In the genomic region with DNA sequence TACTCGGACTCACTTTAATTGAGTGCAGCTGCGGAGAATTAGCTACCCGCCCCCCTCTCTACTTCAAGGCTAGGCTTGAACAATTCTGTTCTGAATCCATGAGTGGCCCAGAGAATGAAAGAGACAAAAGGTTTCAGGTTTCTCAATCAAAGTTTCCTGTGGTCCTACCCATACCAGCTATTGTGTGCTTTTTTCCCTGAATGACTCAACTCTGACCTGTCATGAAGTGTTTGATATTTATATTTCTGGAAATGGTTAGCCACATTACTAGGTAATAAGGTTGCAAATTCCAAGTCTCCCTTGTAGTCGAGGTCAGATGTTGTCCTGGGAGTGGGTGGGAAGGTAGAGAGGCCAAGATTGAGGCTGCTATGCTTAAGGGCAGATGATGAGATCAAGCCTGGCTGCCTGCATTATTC, we compare ENCODE assay signal across 8 cellular contexts.
DNase-seq lines count a peak whose midpoint lies in the region; ATAC-seq lines count a peak whose summit lies in the region.

No MANE protein-coding gene starts in this region.

- H3K4me3 ChIP-seq in SK-N-MC: peak overlapping the region; percentile 8

- ATAC-seq in GM21390 (IDR thresholded peaks at IDR 0.05; ENCODE audit: unreplicated experiment) (peak; percentile 72), HG03565 (IDR thresholded peaks at IDR 0.05; ENCODE audit: unreplicated experiment) (peak; percentile 86), HG03457 (IDR thresholded peaks at IDR 0.05; ENCODE audit: unreplicated experiment) (no peak)

- DNase-seq in DMS79 (lab: John Stamatoyannopoulos, UW) (peak; percentile 52), SK-N-MC (ENCODE audit: low read depth, low spot score) (no peak), iPS-NIHi11 (ENCODE audit: low spot score) (peak; percentile 62), AML-193 (lab: John Stamatoyannopoulos, UW) (no peak)
- no peak for DNase-seq in activated naive CD4-positive, alpha-beta T cell (lab: John Stamatoyannopoulos, UW)

- H3K9ac ChIP-seq in SK-N-MC (ENCODE audit: insufficient read length): no peak overlapping the region

- no peaks in the 10 kb centered on the region; the same call in 1 of the 2 replicates for H3K9me3 ChIP-seq in SK-N-MC (ENCODE audit: low read depth, low read length)

- no peaks in the 10 kb centered on the region for H3K36me3 ChIP-seq in SK-N-MC (ENCODE audit: insufficient read depth, low read length)

- peak overlapping the region; percentile 14; the same call in 1 of the 2 replicates for H3K27ac ChIP-seq in SK-N-MC

Comparison
In these comparisons a context has a peak if more than half of its experiments do, and no peak if none do; other contexts are left out.
1. DNase-seq: peak in DMS79 (single experiment) and iPS-NIHi11 (single experiment); none in SK-N-MC (single experiment), activated naive CD4-positive, alpha-beta T cell (0 of 4) and AML-193 (0 of 2).